ENCODE assay signal across 24 cellular contexts in the genomic region with DNA sequence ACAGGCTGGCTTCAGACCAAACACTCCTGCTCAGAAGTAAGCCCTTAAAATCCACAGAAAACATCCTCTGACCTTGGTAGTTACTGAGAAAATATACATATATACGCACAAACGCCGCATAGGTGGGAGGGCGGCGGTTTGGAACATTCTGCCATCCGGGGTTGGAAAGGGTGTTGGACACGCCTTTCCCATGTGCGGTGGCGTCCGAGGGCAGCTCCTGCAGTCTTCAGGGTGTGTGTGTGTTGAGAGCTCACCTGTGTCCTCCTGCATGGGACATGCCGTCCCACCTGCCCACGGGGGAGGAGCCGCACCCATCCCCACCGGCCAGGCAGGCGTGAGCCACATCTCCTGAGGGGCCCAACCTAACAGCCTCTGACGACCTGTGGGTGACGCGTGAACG.
"Had no signal": no experiment of that assay in that cellular context is flagged by ENCODE, and none has a peak within 500 bp of the region (broad histone marks: within the 10 kb centered on the region; RNA-seq: fewer than 3 reads in every experiment).

No MANE protein-coding gene starts in this region.

- ATAC-seq: activated CD8-positive, alpha-beta T cell treated with anti-CD3 and anti-CD28 coated beads for 36 hours; activated naive CD8-positive, alpha-beta T cell treated with anti-CD3 and anti-CD28 coated beads, Interleukin-2, amount 50 U/mL, for 24 hours; effector memory CD8-positive, alpha-beta T cell; gastroesophageal sphincter; left lung; lower lobe of right lung; right cardiac atrium had no signal

- H3K9me3 Mint-ChIP-seq: activated B cell treated with CpG ODN at 0.5 μM for 24 hours; activated CD8-positive, alpha-beta T cell treated with anti-CD3 and anti-CD28 coated beads for 36 hours; activated naive CD4-positive, alpha-beta T cell treated with anti-CD3 and anti-CD28 coated beads, Interleukin-2, amount 50 U/mL, for 24 hours; activated naive CD8-positive, alpha-beta T cell treated with anti-CD3 and anti-CD28 coated beads, Interleukin-2, amount 50 U/mL, for 24 hours; activated T-helper 2 cell treated with anti-CD3 and anti-CD28 coated beads, Interferon-gamma antibody, Interleukin-2, Interleukin-4, amounts not matched to agents 10 μg/mL and 5 μg/mL and 100 μg/mL, durations not matched to agents 14 hours and 24 hours and 36 hours; effector memory CD8-positive, alpha-beta T cell; naive B cell; neural crest cell had no signal

- H3K4me3 ChIP-seq: gastroesophageal sphincter, hepatocyte, left lung, lower lobe of right lung, suprapubic skin, tibial artery had no signal

- DNase-seq: activated B cell treated with CpG ODN at 0.5 μM for 24 hours; activated CD4-positive, alpha-beta T cell treated with anti-CD3 and anti-CD28 coated beads, Interleukin-2, amount 50 U/mL, for 1 hour; activated CD8-positive, alpha-beta T cell treated with anti-CD3 and anti-CD28 coated beads for 36 hours; activated naive CD8-positive, alpha-beta T cell treated with anti-CD3 and anti-CD28 coated beads, Interleukin-2, amount 50 U/mL, for 24 hours; activated T-cell treated with anti-CD3 and anti-CD28 coated beads, Interleukin-2, amount 50 U/mL, for 48 hours; amygdala; caudate nucleus; cortex of kidney; effector memory CD8-positive, alpha-beta T cell; left lung; lower lobe of right lung; naive B cell; posterior cingulate gyrus; stimulated activated CD4-positive, alpha-beta T cell treated with anti-CD3 and anti-CD28 coated beads, Interleukin-15, amount 100 ng/mL, for 24 hours; stimulated activated naive CD4-positive, alpha-beta T cell; T-helper 2 cell; tibial artery had no signal

- H3K4me2 ChIP-seq: hepatocyte had no signal

- H3K27ac Mint-ChIP-seq: activated B cell treated with CpG ODN at 0.5 μM for 24 hours; activated CD8-positive, alpha-beta T cell treated with anti-CD3 and anti-CD28 coated beads for 36 hours; activated naive CD4-positive, alpha-beta T cell treated with anti-CD3 and anti-CD28 coated beads, Interleukin-2, amount 50 U/mL, for 24 hours; activated naive CD8-positive, alpha-beta T cell treated with anti-CD3 and anti-CD28 coated beads, Interleukin-2, amount 50 U/mL, for 24 hours; activated T-helper 2 cell treated with anti-CD3 and anti-CD28 coated beads, Interferon-gamma antibody, Interleukin-2, Interleukin-4, amounts not matched to agents 10 μg/mL and 5 μg/mL and 100 μg/mL, durations not matched to agents 14 hours and 24 hours and 36 hours; effector memory CD8-positive, alpha-beta T cell; naive B cell had no signal

- H3K4me3 Mint-ChIP-seq: activated B cell treated with CpG ODN at 0.5 μM for 24 hours; activated CD8-positive, alpha-beta T cell treated with anti-CD3 and anti-CD28 coated beads for 36 hours; activated naive CD4-positive, alpha-beta T cell treated with anti-CD3 and anti-CD28 coated beads, Interleukin-2, amount 50 U/mL, for 24 hours; activated naive CD8-positive, alpha-beta T cell treated with anti-CD3 and anti-CD28 coated beads, Interleukin-2, amount 50 U/mL, for 24 hours; effector memory CD8-positive, alpha-beta T cell; naive B cell; neural crest cell had no signal

- H3K9me3 ChIP-seq: gastroesophageal sphincter, left lung, lower lobe of right lung, suprapubic skin, tibial artery had no signal

- H3K36me3 ChIP-seq: gastroesophageal sphincter, left lung, lower lobe of right lung, suprapubic skin, tibial artery had no signal

- H3K4me1 ChIP-seq: left lung, tibial artery had no signal

- H2AFZ ChIP-seq: hepatocyte had no signal

- H3K36me3 Mint-ChIP-seq: activated naive CD4-positive, alpha-beta T cell treated with anti-CD3 and anti-CD28 coated beads, Interleukin-2, amount 50 U/mL, for 24 hours; naive B cell had no signal

- H3K4me1 Mint-ChIP-seq: activated B cell treated with CpG ODN at 0.5 μM for 24 hours; activated naive CD4-positive, alpha-beta T cell treated with anti-CD3 and anti-CD28 coated beads, Interleukin-2, amount 50 U/mL, for 24 hours; activated naive CD8-positive, alpha-beta T cell treated with anti-CD3 and anti-CD28 coated beads, Interleukin-2, amount 50 U/mL, for 24 hours had no signal

- H3K79me2 ChIP-seq: hepatocyte had no signal

- H3K27ac ChIP-seq: gastroesophageal sphincter, hepatocyte, left lung, lower lobe of right lung, suprapubic skin, tibial artery had no signal
